9 cellular contexts compared by ENCODE assay signal in the genomic region with DNA sequence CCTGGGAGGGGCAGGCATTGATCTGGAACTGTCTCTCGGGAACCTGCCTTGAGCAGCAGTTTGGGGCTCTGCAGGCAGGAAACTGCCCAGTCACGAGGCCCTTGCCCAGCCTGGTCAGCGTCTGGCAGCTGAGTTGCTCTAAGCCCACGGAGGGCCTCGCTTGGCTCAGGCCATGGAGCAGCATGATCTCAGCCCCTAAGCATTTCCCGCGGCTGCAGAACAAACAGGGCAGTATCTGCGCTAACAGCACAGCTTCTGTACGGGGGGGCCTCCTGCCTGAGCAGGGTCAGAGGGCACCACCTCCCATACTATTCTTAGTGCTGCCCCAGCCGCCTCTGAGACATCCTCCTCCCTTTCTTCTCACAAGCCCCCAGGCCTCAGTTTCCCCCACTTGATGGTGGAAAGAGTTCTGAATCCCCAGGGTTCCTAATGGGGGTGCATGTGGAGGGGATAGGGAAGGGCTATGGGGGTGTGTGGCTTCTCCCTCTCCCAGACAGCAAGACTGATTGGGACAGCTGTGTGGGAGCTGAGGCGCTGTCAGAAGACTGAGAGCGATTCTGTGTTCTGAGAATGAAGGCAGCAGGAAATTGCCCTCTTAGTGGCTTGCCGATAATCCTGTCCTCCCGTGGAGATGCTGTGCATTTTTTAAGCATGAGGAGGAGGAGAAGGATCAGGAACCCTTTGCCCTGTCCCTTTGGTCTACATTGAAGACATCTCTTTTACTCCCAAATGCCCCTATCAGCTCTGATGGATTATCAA. TPM values are rescaled to one million over a fixed set of nuclear protein-coding genes. Genes with fewer than 3 reads are reported as not detected.
DNase-seq lines count a peak whose midpoint lies in the region; ATAC-seq and TF ChIP-seq lines count a peak whose summit lies in the region.
"Had no signal": no experiment of that assay in that cellular context is flagged by ENCODE, and none has a peak within 500 bp of the region (broad histone marks: within the 10 kb centered on the region; RNA-seq: fewer than 3 reads in every experiment).

No MANE protein-coding gene starts in this region.

- H3K27ac Mint-ChIP-seq in mesothelial cell of epicardium (peak overlapping the region; percentile 43), type B pancreatic cell (peak overlapping the region; percentile 51)
- H3K27ac Mint-ChIP-seq: activated naive CD4-positive, alpha-beta T cell treated with anti-CD3 and anti-CD28 coated beads, Interleukin-2, amount 50 U/mL, for 72 hours had no signal

- no peaks in the 10 kb centered on the region for H3K36me3 ChIP-seq in esophagus squamous epithelium

- H3K4me1 ChIP-seq in esophagus squamous epithelium: peaks cover 0 to 31% (median 7%) of the 10 kb centered on the region in 3 donors

- H3K4me3 ChIP-seq in esophagus squamous epithelium: no peak overlapping the region

- 51 to 71% methylated on average over 3 to 8 of the region's 14 CpGs for WGBS in esophagus squamous epithelium, 2 donors

- intact Hi-C loops in esophagus squamous epithelium (cut with DNase I): loop anchor here (10.0 kb wide), 1 partner anchor 503 kb away; no protein-coding TSS in a partner anchor

- DNase-seq in M059J (ENCODE audit: low read depth): peak; percentile 91
- no peak for DNase-seq in esophagus squamous epithelium (lab: John Stamatoyannopoulos, UW)
- DNase-seq in mesothelial cell of epicardium (ENCODE audit: low spot score in 2 of 2, unreplicated experiment in 2 of 2): peak in 1 of 2 experiments; percentile 53
- DNase-seq in type B pancreatic cell (ENCODE audit: extremely low spot score, unreplicated experiment): no peak
- DNase-seq in activated naive CD4-positive, alpha-beta T cell (lab: John Stamatoyannopoulos, UW): no peak

- H3K36me3 Mint-ChIP-seq in mesothelial cell of epicardium (peaks cover 3% of the 10 kb centered on the region), type B pancreatic cell (peaks cover 3% of the 10 kb centered on the region)
- H3K36me3 Mint-ChIP-seq: activated naive CD4-positive, alpha-beta T cell treated with anti-CD3 and anti-CD28 coated beads, Interleukin-2, amount 50 U/mL, for 72 hours had no signal

- H3K27me3 Mint-ChIP-seq in mesothelial cell of epicardium (ENCODE audit: low read depth) (peaks cover 2% of the 10 kb centered on the region), type B pancreatic cell (no peaks in the 10 kb centered on the region)

- ATAC-seq in GM21360 (IDR thresholded peaks at IDR 0.05; ENCODE audit: unreplicated experiment) (no peak), HG02885 (IDR thresholded peaks at IDR 0.05; ENCODE audit: poor library complexity, unreplicated experiment) (no peak), HG03342 (IDR thresholded peaks at IDR 0.05; ENCODE audit: unreplicated experiment) (no peak)
- ATAC-seq: activated naive CD4-positive, alpha-beta T cell treated with anti-CD3 and anti-CD28 coated beads, Interleukin-2, amount 50 U/mL, for 72 hours had no signal

- H3K4me1 Mint-ChIP-seq in mesothelial cell of epicardium (peaks cover 16% of the 10 kb centered on the region), type B pancreatic cell (ENCODE audit: unreplicated experiment) (peaks cover 6% of the 10 kb centered on the region)

- TF ChIP-seq CTCF in esophagus squamous epithelium (IDR thresholded peaks at IDR 0.05) (no peak), mesothelial cell of epicardium (IDR thresholded peaks at IDR 0.05; ENCODE audit: unreplicated experiment) (no peak), type B pancreatic cell (conservative IDR thresholded peaks at IDR 0.05) (no peak)

- H3K9me3 Mint-ChIP-seq in mesothelial cell of epicardium (no peaks in the 10 kb centered on the region), type B pancreatic cell (no peaks in the 10 kb centered on the region)
- H3K9me3 Mint-ChIP-seq: activated naive CD4-positive, alpha-beta T cell treated with anti-CD3 and anti-CD28 coated beads, Interleukin-2, amount 50 U/mL, for 72 hours had no signal

- H3K4me3 Mint-ChIP-seq in mesothelial cell of epicardium (no peak overlapping the region), type B pancreatic cell (no peak overlapping the region)

- no peaks in the 10 kb centered on the region for H3K9me3 ChIP-seq in esophagus squamous epithelium

- no peak for TF ChIP-seq POLR2A in esophagus squamous epithelium (IDR thresholded peaks at IDR 0.05)

- H3K27me3 ChIP-seq in esophagus squamous epithelium: no peaks in the 10 kb centered on the region

- peak overlapping the region; percentile 39 to 89 (median 71) for H3K27ac ChIP-seq in esophagus squamous epithelium

RNA-seq across cellular contexts. Expression of a gene that starts 46.4 kb away (rescaled TPM):
- 5.9 and 7.0 TPM in 2 replicates for total RNA-seq in M059J (2014; rRNA removed; shearing (Covaris generic))
- 10 to 100 TPM in 2 of 4 donors, 1 to 10 TPM in 2; 5.0 to 12.0 (median 8.4) TPM for total RNA-seq in esophagus squamous epithelium
- 3.3 to 4.1 TPM (median 3.8 TPM) in 3 replicates for total RNA-seq in mesothelial cell of epicardium
- total RNA-seq in type B pancreatic cell (ENCODE audit: low replicate concordance): 5.7 and 15.6 TPM in 2 replicates
